In the genomic region with DNA sequence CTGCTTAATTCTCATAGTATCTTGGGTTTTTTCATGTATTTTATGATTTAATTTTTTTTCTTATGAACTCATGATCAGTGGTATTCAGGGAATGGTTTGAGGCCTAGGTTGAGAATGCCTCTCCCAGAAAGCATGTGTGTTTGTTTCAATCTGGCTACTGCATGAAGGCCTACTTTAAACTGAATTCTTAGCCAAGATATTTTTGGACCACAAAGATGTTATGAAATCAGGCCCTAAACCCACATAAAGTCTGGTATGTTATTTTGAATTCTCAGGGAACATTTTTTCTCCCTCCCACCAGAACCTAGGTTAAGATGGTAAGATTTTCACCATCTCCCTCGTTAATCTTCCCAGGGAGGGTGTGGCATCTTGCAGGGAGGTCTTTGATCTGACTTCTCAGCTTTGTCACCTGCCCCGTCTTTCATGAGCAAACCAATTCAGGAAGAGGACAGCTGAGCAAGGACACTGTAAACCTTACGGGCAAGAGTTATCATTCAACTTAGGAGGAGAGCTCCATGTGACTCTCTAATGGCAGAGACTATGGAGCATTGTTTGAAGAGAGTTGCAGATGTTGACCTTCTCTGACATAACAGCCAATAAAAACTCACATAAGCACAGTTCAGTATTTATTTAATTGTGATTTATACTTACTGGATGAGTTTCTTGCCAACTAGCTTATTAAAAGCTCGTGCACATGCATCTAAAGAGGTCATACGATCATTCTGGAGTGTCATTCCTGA, we compare ENCODE assay signal across 1 cellular context.
TF ChIP-seq lines count a peak whose summit lies in the region.

No MANE protein-coding gene starts in this region.

TF ChIP-seq in WTC11, 78 proteins besides CTCF, POLR2A, EP300 and RAD21 (continued from another document):
- TF ChIP-seq E2F1 (CRISPR knock-in tag; IDR thresholded peaks at IDR 0.05) (no peak), NR2C2 (CRISPR knock-in tag; IDR thresholded peaks at IDR 0.05) (no peak), SMAD3 (CRISPR knock-in tag; IDR thresholded peaks at IDR 0.05; ENCODE audit: borderline replicate concordance) (no peak), PRRX2 (CRISPR knock-in tag; IDR thresholded peaks at IDR 0.05) (no peak), RELA (CRISPR knock-in tag; IDR thresholded peaks at IDR 0.05; ENCODE audit: borderline replicate concordance) (no peak), MLX (CRISPR knock-in tag; IDR thresholded peaks at IDR 0.05) (no peak)
- TF ChIP-seq, protein P1, sequence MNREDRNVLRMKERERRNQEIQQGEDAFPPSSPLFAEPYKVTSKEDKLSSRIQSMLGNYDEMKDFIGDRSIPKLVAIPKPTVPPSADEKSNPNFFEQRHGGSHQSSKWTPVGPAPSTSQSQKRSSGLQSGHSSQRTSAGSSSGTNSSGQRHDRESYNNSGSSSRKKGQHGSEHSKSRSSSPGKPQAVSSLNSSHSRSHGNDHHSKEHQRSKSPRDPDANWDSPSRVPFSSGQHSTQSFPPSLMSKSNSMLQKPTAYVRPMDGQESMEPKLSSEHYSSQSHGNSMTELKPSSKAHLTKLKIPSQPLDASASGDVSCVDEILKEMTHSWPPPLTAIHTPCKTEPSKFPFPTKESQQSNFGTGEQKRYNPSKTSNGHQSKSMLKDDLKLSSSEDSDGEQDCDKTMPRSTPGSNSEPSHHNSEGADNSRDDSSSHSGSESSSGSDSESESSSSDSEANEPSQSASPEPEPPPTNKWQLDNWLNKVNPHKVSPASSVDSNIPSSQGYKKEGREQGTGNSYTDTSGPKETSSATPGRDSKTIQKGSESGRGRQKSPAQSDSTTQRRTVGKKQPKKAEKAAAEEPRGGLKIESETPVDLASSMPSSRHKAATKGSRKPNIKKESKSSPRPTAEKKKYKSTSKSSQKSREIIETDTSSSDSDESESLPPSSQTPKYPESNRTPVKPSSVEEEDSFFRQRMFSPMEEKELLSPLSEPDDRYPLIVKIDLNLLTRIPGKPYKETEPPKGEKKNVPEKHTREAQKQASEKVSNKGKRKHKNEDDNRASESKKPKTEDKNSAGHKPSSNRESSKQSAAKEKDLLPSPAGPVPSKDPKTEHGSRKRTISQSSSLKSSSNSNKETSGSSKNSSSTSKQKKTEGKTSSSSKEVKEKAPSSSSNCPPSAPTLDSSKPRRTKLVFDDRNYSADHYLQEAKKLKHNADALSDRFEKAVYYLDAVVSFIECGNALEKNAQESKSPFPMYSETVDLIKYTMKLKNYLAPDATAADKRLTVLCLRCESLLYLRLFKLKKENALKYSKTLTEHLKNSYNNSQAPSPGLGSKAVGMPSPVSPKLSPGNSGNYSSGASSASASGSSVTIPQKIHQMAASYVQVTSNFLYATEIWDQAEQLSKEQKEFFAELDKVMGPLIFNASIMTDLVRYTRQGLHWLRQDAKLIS (CRISPR knock-in tag; IDR thresholded peaks at IDR 0.05; ENCODE audit: borderline replicate concordance) = no peak
- TF ChIP-seq, protein P2, sequence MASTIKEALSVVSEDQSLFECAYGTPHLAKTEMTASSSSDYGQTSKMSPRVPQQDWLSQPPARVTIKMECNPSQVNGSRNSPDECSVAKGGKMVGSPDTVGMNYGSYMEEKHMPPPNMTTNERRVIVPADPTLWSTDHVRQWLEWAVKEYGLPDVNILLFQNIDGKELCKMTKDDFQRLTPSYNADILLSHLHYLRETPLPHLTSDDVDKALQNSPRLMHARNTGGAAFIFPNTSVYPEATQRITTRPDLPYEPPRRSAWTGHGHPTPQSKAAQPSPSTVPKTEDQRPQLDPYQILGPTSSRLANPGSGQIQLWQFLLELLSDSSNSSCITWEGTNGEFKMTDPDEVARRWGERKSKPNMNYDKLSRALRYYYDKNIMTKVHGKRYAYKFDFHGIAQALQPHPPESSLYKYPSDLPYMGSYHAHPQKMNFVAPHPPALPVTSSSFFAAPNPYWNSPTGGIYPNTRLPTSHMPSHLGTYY (CRISPR knock-in tag; IDR thresholded peaks at IDR 0.05) = no peak
